11 cellular contexts compared by ENCODE assay signal in genomic region chr5:34483442-34484033, GRCh38.
DNase-seq lines count a peak whose midpoint lies in the region.
"Had no signal": no experiment of that assay in that cellular context is flagged by ENCODE, and none has a peak within 500 bp of the region (broad histone marks: within the 10 kb centered on the region; RNA-seq: fewer than 3 reads in every experiment).

No MANE protein-coding gene starts in this region.

- DNase-seq in DMS53 (lab: John Stamatoyannopoulos, UW) (peak; percentile 9), DMS53 treated with DMSO at 0.1 percent for 48 hours (lab: John Stamatoyannopoulos, UW; ENCODE audit: unreplicated experiment) (no peak), NCI-H69 (lab: John Stamatoyannopoulos, UW) (peak; percentile 92), globus pallidus (ENCODE audit: low spot score) (peak; percentile 83), retina (peak; percentile 61), Kasumi-1 (lab: John Stamatoyannopoulos, UW) (no peak), GDM1 (lab: John Stamatoyannopoulos, UW) (no peak)
- DNase-seq in stimulated activated CD4-positive, alpha-beta T cell treated with anti-CD3 and anti-CD28 coated beads, Interleukin-2, amount 100 ng/mL, for 24 hours: no peak
- DNase-seq: activated CD4-positive, alpha-beta T cell treated with anti-CD3 and anti-CD28 coated beads, Interleukin-2, amount 50 U/mL, for 48 hours; heart left ventricle; left colon had no signal

Comparison
In these comparisons a context has a peak if more than half of its experiments do, and no peak if none do; other contexts are left out.
1. DNase-seq: peak in DMS53 (single experiment), NCI-H69 (single experiment), globus pallidus (single experiment) and retina (single experiment); none in DMS53 treated with DMSO at 0.1 percent for 48 hours (single experiment), Kasumi-1 (0 of 2), stimulated activated CD4-positive, alpha-beta T cell treated with anti-CD3 and anti-CD28 coated beads, Interleukin-2, amount 100 ng/mL, for 24 hours (0 of 2) and GDM1 (single experiment).